In genomic region chr10:16529853-16530252, GRCh38 we compare ENCODE assay signal across 10 cellular contexts. TPM values are rescaled to one million over a fixed set of nuclear protein-coding genes. Genes with fewer than 3 reads are reported as not detected.
"Had no signal": no experiment of that assay in that cellular context is flagged by ENCODE, and none has a peak within 500 bp of the region (broad histone marks: within the 10 kb centered on the region; RNA-seq: fewer than 3 reads in every experiment).

No MANE protein-coding gene starts in this region.

- DNase-seq: GM23248, GOT3, H7, HFFc6, KBM-7 had no signal

- H3K36me3 ChIP-seq: HAP-1 had no signal

- H2AFZ ChIP-seq: GM23248 had no signal

- H3K9ac ChIP-seq: GM23248, KMS-11 had no signal

- H3K27ac ChIP-seq: GM23248, KMS-11 had no signal

- H3K4me2 ChIP-seq: KMS-11 had no signal

- H3K4me1 ChIP-seq: HAP-1 had no signal

- H3K4me3 ChIP-seq: GM23248, HAP-1 had no signal

- FAIRE-seq: HepG2 had no signal

- ATAC-seq: HCT116, HepG2 had no signal

- H3K9me3 ChIP-seq: HAP-1 had no signal

RNA-seq across cellular contexts. Expression of gene C1QL3, which starts 8.2 kb away (rescaled TPM):
- total RNA-seq: GM23248, H4, HepG2, HFFc6 had no signal
- polyA plus RNA-seq: HepG2 had no signal
